9 cellular contexts compared by ENCODE assay signal in the genomic region with DNA sequence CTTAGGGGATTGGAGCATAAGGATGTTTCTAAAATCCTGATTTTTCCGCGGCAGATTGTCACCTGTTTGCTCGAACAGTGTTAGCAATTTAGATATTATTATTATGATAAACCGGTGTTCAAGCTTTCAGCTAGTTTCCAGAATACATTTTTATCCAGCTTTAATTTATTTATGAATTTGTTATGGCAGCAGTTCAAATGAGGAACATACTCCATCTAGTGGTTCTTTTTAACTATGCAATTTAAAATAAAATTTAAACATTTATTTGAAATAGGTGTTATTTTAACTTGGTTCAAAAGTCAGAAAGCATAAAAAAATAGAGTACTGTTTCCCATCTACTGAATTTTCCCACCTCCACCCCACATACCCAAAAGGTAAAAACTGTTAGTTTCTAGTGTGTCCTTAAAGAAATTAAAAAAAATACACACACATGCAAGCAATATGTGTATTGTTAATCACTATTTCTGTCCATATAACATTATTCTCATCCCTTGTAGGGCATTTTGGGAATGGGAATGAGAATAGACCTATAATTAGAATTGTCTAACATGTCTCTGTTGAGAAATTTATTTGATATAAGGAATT. TPM values are rescaled to one million over a fixed set of nuclear protein-coding genes. Genes with fewer than 3 reads are reported as not detected.
DNase-seq lines count a peak whose midpoint lies in the region; FAIRE-seq and TF ChIP-seq lines count a peak whose summit lies in the region.
"Had no signal": no experiment of that assay in that cellular context is flagged by ENCODE, and none has a peak within 500 bp of the region (broad histone marks: within the 10 kb centered on the region; RNA-seq: fewer than 3 reads in every experiment).

No MANE protein-coding gene starts in this region.

- no peak overlapping the region for H2AFZ ChIP-seq in smooth muscle cell (ENCODE audit: low read depth)

- TF ChIP-seq POLR2A in GM12891 (IDR thresholded peaks at IDR 0.05; ENCODE audit: low read depth, low read length): no peak

- TF ChIP-seq CTCF in smooth muscle cell (IDR thresholded peaks at IDR 0.05; ENCODE audit: borderline replicate concordance, insufficient read depth, poor library complexity, severe bottlenecking): peak; percentile 68

- peak; percentile 3 for DNase-seq in NCI-H2227 (lab: John Stamatoyannopoulos, UW; ENCODE audit: unreplicated experiment)
- no peak for DNase-seq in NCI-H2227 treated with DMSO at 0.1 percent for 48 hours (lab: John Stamatoyannopoulos, UW)
- peak; percentile 12 for DNase-seq in NCI-H774 (lab: John Stamatoyannopoulos, UW)
- DNase-seq in epidermal melanocyte (ENCODE audit: insufficient read length, low spot score): peak; percentile 41
- no peak for DNase-seq in smooth muscle cell (lab: John Stamatoyannopoulos, UW; ENCODE audit: unreplicated experiment)
- no peak for DNase-seq in HK-2 (ENCODE audit: unreplicated experiment)
- no peak for DNase-seq in NCI-H524 (lab: John Stamatoyannopoulos, UW)
- no peak for DNase-seq in GM12891 (ENCODE audit: insufficient read length, low spot score)
- DNase-seq: caudate nucleus had no signal

- H3F3A ChIP-seq in smooth muscle cell (ENCODE audit: low read depth): no peaks in the 10 kb centered on the region

- H3K4me1 ChIP-seq in smooth muscle cell (ENCODE audit: low read depth): no peaks in the 10 kb centered on the region

- H4K20me1 ChIP-seq in smooth muscle cell (ENCODE audit: low read depth): no peaks in the 10 kb centered on the region

- no peaks in the 10 kb centered on the region for H3K36me3 ChIP-seq in smooth muscle cell (ENCODE audit: low read depth)

- no peak for FAIRE-seq in GM12891 (lab: Jason Lieb, UNC)

- peaks cover 5% of the 10 kb centered on the region for H3K27me3 ChIP-seq in smooth muscle cell (ENCODE audit: low read depth)

- no peak overlapping the region for H3K4me3 ChIP-seq in smooth muscle cell

- H3K79me2 ChIP-seq in smooth muscle cell (ENCODE audit: low read depth): no peaks in the 10 kb centered on the region

- 49% methylated on average over 4 of the region's 4 CpGs for WGBS in smooth muscle cell (ENCODE audit: low lambda C conversion rate)

- no peaks in the 10 kb centered on the region for H3K9me3 ChIP-seq in smooth muscle cell (replicated peaks; ENCODE audit: low read depth)

- H3K9ac ChIP-seq in smooth muscle cell (ENCODE audit: low read depth): no peak overlapping the region

- H3K27ac ChIP-seq in smooth muscle cell (ENCODE audit: low read depth): no peak overlapping the region

- no peak overlapping the region for H3K4me2 ChIP-seq in smooth muscle cell

TF ChIP-seq in GM12891, 5 proteins besides CTCF, POLR2A, EP300 and RAD21:
- TF ChIP-seq SPI1 (IDR thresholded peaks at IDR 0.05; ENCODE audit: low read depth, low read length) (no peak), TAF1 (IDR thresholded peaks at IDR 0.05; ENCODE audit: low read depth, low read length) (no peak), POU2F2 (IDR thresholded peaks at IDR 0.05; ENCODE audit: low read depth, low read length) (no peak), PAX5 (IDR thresholded peaks at IDR 0.05; ENCODE audit: insufficient read depth, low read length, severe bottlenecking) (no peak), POLR2AphosphoS5 (IDR thresholded peaks at IDR 0.05; ENCODE audit: low read depth, low read length) (no peak)

RNA-seq across cellular contexts. Expression of gene ACOXL, which starts 23.2 kb away (rescaled TPM):
- not detected in 2 replicates for total RNA-seq in smooth muscle cell
- polyA plus RNA-seq in smooth muscle cell: 0.18 TPM in 1 of 2 replicates, not detected in the other
- polyA plus RNA-seq in GM12891 (2012; ENCODE audit: low read depth, missing spikeins): 2.2 TPM

Comparison
In these comparisons a context has a peak if more than half of its experiments do, and no peak if none do; other contexts are left out.
1. DNase-seq: peak in NCI-H2227 (single experiment), NCI-H774 (single experiment) and epidermal melanocyte (single experiment); none in NCI-H2227 treated with DMSO at 0.1 percent for 48 hours (single experiment), smooth muscle cell (single experiment), HK-2 (single experiment), NCI-H524 (0 of 2) and GM12891 (single experiment).